8 cellular contexts compared by ENCODE assay signal in the genomic region with DNA sequence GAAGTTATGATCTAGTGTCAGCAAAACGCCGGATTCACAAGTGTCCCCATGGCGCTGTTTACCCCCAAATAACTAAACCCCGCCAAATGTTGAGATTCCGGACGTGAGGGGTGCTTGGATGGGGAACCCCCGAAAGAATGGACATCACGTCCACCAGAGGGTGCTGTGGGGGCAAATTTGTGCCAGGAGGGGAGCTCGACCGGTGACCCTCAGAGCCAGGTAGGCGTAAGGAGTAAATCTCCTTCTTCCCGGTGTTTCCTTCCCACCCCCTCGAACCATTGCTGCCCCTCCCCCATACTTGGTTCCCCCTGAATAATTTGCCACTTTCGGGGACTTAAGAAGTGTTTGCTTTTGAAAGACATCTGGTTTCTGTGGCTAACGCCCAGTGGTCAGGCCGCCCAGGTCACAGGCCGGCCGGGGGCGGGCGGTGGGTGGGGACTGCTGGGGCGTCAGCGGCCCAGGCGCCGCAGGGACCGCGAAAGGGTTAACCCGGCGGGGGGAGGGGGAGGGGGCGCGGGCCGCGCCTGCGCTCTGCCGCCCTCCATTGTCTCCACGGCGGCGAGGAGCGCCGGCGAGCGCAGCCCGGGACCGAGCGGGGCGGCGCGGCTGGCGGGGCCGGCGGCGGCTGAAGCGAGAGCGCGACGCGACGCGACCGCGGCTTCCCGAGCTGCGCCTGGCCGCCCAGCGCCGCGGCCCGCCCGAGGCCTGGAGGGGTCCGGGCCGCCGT. TPM values are rescaled to one million over a fixed set of nuclear protein-coding genes. Genes with fewer than 3 reads are reported as not detected.
A peak's percentile ranks its signal among the peaks of the same experiment; 100 is the strongest.
DNase-seq lines count a peak whose midpoint lies in the region; ATAC-seq, FAIRE-seq and TF ChIP-seq lines count a peak whose summit lies in the region.

Gene ZNRF1, plus strand, starts transcription at position 544 of the 727 bp plus-strand sequence. CDS start 648 bp downstream, outside the sequence.

- no peak for FAIRE-seq in RCC 7860 (lab: Jason Lieb, UNC)

- H3K36me3 Mint-ChIP-seq in activated T-helper 1 cell treated with anti-CD3 and anti-CD28 coated beads, Interleukin-12 subunit alpha, Interleukin-12 subunit beta, Interleukin-2, Interleukin-4 antibody, amounts not matched to agents 30 ng/mL and 10 ng/mL and 1 ng/mL, durations not matched to agents 14 hours and 24 hours and 36 hours (ENCODE audit: low read depth): peaks cover 20% of the 10 kb centered on the region
- H3K36me3 Mint-ChIP-seq in natural killer cell: no peaks in the 10 kb centered on the region

- intact Hi-C loops in activated T-helper 1 cell treated with anti-CD3 and anti-CD28 coated beads, Interleukin-12 subunit alpha, Interleukin-12 subunit beta, Interleukin-2, Interleukin-4 antibody, amounts not matched to agents 30 ng/mL and 10 ng/mL and 1 ng/mL, durations not matched to agents 14 hours and 24 hours and 36 hours (cut with micrococcal nuclease): loop anchor here (1.0 to 5.0 kb wide), 6 partner anchors 13 to 291 kb away; partner anchors contain the start of gene WDR59
- intact Hi-C loops in natural killer cell (cut with micrococcal nuclease): loop anchor here (1.0 kb wide), 2 partner anchors 13 to 113 kb away; partner anchors contain the start of gene WDR59

- peaks cover 43% of the 10 kb centered on the region for H3K4me1 Mint-ChIP-seq in activated T-helper 1 cell treated with anti-CD3 and anti-CD28 coated beads, Interleukin-12 subunit alpha, Interleukin-12 subunit beta, Interleukin-2, Interleukin-4 antibody, amounts not matched to agents 30 ng/mL and 10 ng/mL and 1 ng/mL, durations not matched to agents 14 hours and 24 hours and 36 hours (ENCODE audit: low read depth)
- H3K4me1 Mint-ChIP-seq in natural killer cell: peaks cover 18 to 19% of the 10 kb centered on the region in 2 donors

- H3K4me3 Mint-ChIP-seq in activated T-helper 1 cell treated with anti-CD3 and anti-CD28 coated beads, Interleukin-12 subunit alpha, Interleukin-12 subunit beta, Interleukin-2, Interleukin-4 antibody, amounts not matched to agents 30 ng/mL and 10 ng/mL and 1 ng/mL, durations not matched to agents 14 hours and 24 hours and 36 hours: peak within 1 kb of the TSS; percentile 91
- H3K4me3 Mint-ChIP-seq in natural killer cell: peak within 1 kb of the TSS; percentile 88

- DNase-seq in D341Med (ENCODE audit: low spot score) (peak; percentile 95), HT1080 (ENCODE audit: low read depth) (peak; percentile 67), RCC 7860 (ENCODE audit: low spot score) (peak; percentile 56), fibroblast of mammary gland (ENCODE audit: low read depth) (peak; percentile 68), natural killer cell (peak; percentile 73)
- peak; percentile 74 for DNase-seq in activated T-helper 1 cell treated with anti-CD3 and anti-CD28 coated beads, Interleukin-12 subunit alpha, Interleukin-12 subunit beta, Interleukin-2, Interleukin-4 antibody, amounts not matched to agents 30 ng/mL and 10 ng/mL and 1 ng/mL, durations not matched to agents 14 hours and 24 hours and 36 hours (ENCODE audit: low spot score)
- DNase-seq in stimulated activated naive CD4-positive, alpha-beta T cell treated with Interleukin-2 at 50 U/mL for 16 hours (lab: John Stamatoyannopoulos, UW): peak; percentile 77

- no peaks in the 10 kb centered on the region for H3K9me3 Mint-ChIP-seq in activated T-helper 1 cell treated with anti-CD3 and anti-CD28 coated beads, Interleukin-12 subunit alpha, Interleukin-12 subunit beta, Interleukin-2, Interleukin-4 antibody, amounts not matched to agents 30 ng/mL and 10 ng/mL and 1 ng/mL, durations not matched to agents 14 hours and 24 hours and 36 hours
- no peaks in the 10 kb centered on the region for H3K9me3 Mint-ChIP-seq in natural killer cell

- ATAC-seq in GM19468 (IDR thresholded peaks at IDR 0.05; ENCODE audit: extremely low read depth, unreplicated experiment): peak; percentile 59
- peak; percentile 79 to 89 (median 83) for ATAC-seq in natural killer cell

- TF ChIP-seq CTCF in fibroblast of mammary gland (conservative IDR thresholded peaks at IDR 0.05; ENCODE audit: control insufficient read depth, insufficient read depth, low read depth, low read length) (peak; percentile 75), natural killer cell (IDR thresholded peaks at IDR 0.05) (peak; percentile 72)

- peaks cover 2% of the 10 kb centered on the region for H3K27me3 Mint-ChIP-seq in activated T-helper 1 cell treated with anti-CD3 and anti-CD28 coated beads, Interleukin-12 subunit alpha, Interleukin-12 subunit beta, Interleukin-2, Interleukin-4 antibody, amounts not matched to agents 30 ng/mL and 10 ng/mL and 1 ng/mL, durations not matched to agents 14 hours and 24 hours and 36 hours (ENCODE audit: insufficient read depth)
- H3K27me3 Mint-ChIP-seq in natural killer cell (ENCODE audit: low read depth in 2 of 2): peaks cover 32 to 37% of the 10 kb centered on the region in 2 donors

- peak within 1 kb of the TSS; percentile 86 for H3K27ac Mint-ChIP-seq in activated T-helper 1 cell treated with anti-CD3 and anti-CD28 coated beads, Interleukin-12 subunit alpha, Interleukin-12 subunit beta, Interleukin-2, Interleukin-4 antibody, amounts not matched to agents 30 ng/mL and 10 ng/mL and 1 ng/mL, durations not matched to agents 14 hours and 24 hours and 36 hours
- peak within 1 kb of the TSS; percentile 69 to 78 for H3K27ac Mint-ChIP-seq in natural killer cell

- peak within 1 kb of the TSS; percentile 66 for H3K4me3 ChIP-seq in fibroblast of mammary gland (ENCODE audit: control insufficient read depth, low read depth, low read length)

RNA-seq across cellular contexts. Expression of gene ZNRF1, which starts in this region (rescaled TPM):
- 27.8 and 29.5 TPM in 2 replicates for total RNA-seq in HT1080 (2014; rRNA removed; shearing (Covaris generic))
- polyA plus RNA-seq in HT1080 (2015; cell fraction: cytosol; rRNA removed): 35.5 and 43.1 TPM in 2 replicates
- 20.9 and 22.7 TPM in 2 replicates for polyA plus RNA-seq in HT1080 (2015; cell fraction: nucleus; rRNA removed)
- total RNA-seq in activated T-helper 1 cell treated with anti-CD3 and anti-CD28 coated beads, Interleukin-12 subunit alpha, Interleukin-12 subunit beta, Interleukin-2, Interleukin-4 antibody, amounts not matched to agents 30 ng/mL and 10 ng/mL and 1 ng/mL, durations not matched to agents 14 hours and 24 hours and 36 hours: 51.2 and 52.2 TPM in 2 replicates
- total RNA-seq in natural killer cell: 1 to 10 TPM; 2.4 to 5.1 (median 3.4) TPM

Comparison
In these comparisons a context has a peak if more than half of its experiments do, and no peak if none do; other contexts are left out.
1. Peak in every context shown above with its lines: DNase-seq, ATAC-seq and H3K4me3 ChIP-seq.